In genomic region chr3:69426291-69426690, GRCh38 we compare ENCODE assay signal across 16 cellular contexts. TPM values are rescaled to one million over a fixed set of nuclear protein-coding genes. Genes with fewer than 3 reads are reported as not detected.
A peak's percentile ranks its signal among the peaks of the same experiment; 100 is the strongest.
DNase-seq lines count a peak whose midpoint lies in the region; ATAC-seq and TF ChIP-seq lines count a peak whose summit lies in the region.
"Had no signal": no experiment of that assay in that cellular context is flagged by ENCODE, and none has a peak within 500 bp of the region (broad histone marks: within the 10 kb centered on the region; RNA-seq: fewer than 3 reads in every experiment).

No MANE protein-coding gene starts in this region.

- H3K4me1 ChIP-seq in Loucy (ENCODE audit: insufficient read depth, low read length, poor library complexity, severe bottlenecking), result no peaks in the 10 kb centered on the region
- H3K4me1 ChIP-seq in hepatocyte (ENCODE audit: insufficient read depth), result no peaks in the 10 kb centered on the region
- H3K4me1 ChIP-seq in sigmoid colon, result no peaks in the 10 kb centered on the region

- TF ChIP-seq POLR2A in sigmoid colon (IDR thresholded peaks at IDR 0.05), result no peak

- ATAC-seq in HG02840 (IDR thresholded peaks at IDR 0.05; ENCODE audit: low FRiP score, unreplicated experiment), result no peak

- H3K9ac ChIP-seq in Loucy (ENCODE audit: low read depth, low read length, poor library complexity, severe bottlenecking), result no peak overlapping the region

- intact Hi-C loops in sigmoid colon (cut with DNase I), result no loop called here

- H3K27ac ChIP-seq in hepatocyte (peak overlapping the region; percentile 72), sigmoid colon (no peak overlapping the region)

- H4K20me1 ChIP-seq in Loucy (ENCODE audit: insufficient read depth, low read length, poor library complexity, severe bottlenecking) (no peaks in the 10 kb centered on the region), hepatocyte (ENCODE audit: insufficient read depth, poor library complexity, severe bottlenecking) (no peaks in the 10 kb centered on the region)

- H3K4me2 ChIP-seq in Loucy (ENCODE audit: low read depth, low read length, poor library complexity, severe bottlenecking) (no peak overlapping the region), hepatocyte (peak overlapping the region; percentile 26)

- in situ Hi-C loops in SK-MEL-5 (cut with HindIII; ENCODE audit: low pct_unique_long_range_greater_than_20kb, low sequenced_read_pairs), result no loop called here

- H3K4me3 ChIP-seq in Loucy (ENCODE audit: low read length, poor library complexity, severe bottlenecking), result no peak overlapping the region
- H3K4me3 ChIP-seq in hepatocyte, result no peak overlapping the region
- H3K4me3 ChIP-seq in sigmoid colon, result no peak overlapping the region

- no peaks in the 10 kb centered on the region for H3K9me3 ChIP-seq in Loucy (ENCODE audit: insufficient read depth, low read depth, low read length)
- no peaks in the 10 kb centered on the region for H3K9me3 ChIP-seq in hepatocyte (ENCODE audit: low read depth)
- H3K9me3 ChIP-seq in sigmoid colon, result no peaks in the 10 kb centered on the region

- H2AFZ ChIP-seq in Loucy (ENCODE audit: low read length) (peak overlapping the region; percentile 81), hepatocyte (no peak overlapping the region)

- H3K79me2 ChIP-seq in Loucy (ENCODE audit: insufficient read depth, low read length) (no peaks in the 10 kb centered on the region), hepatocyte (no peaks in the 10 kb centered on the region)

- no peaks in the 10 kb centered on the region for H3K9me2 ChIP-seq in Loucy (replicated peaks; ENCODE audit: low read depth, low read length)
- H3K9me2 ChIP-seq in hepatocyte (replicated peaks; ENCODE audit: insufficient read depth), result no peaks in the 10 kb centered on the region

- DNase-seq in SK-MEL-5 (ENCODE audit: low read depth, low spot score) (peak; percentile 19), hepatocyte (ENCODE audit: low spot score) (peak; percentile 32), DMS 273 treated with DMSO at 0.1 percent for 48 hours (lab: John Stamatoyannopoulos, UW) (no peak), sigmoid colon (no peak)
- DNase-seq in activated CD4-positive, alpha-beta T cell treated with anti-CD3 and anti-CD28 coated beads for 1 hour, result no peak
- DNase-seq: ACHN; C1 segment of cervical spinal cord; CD8-positive, alpha-beta memory T cell; DMS79; Kasumi-1; MM.1S; NCI-H1092 treated with DMSO at 0.1 percent for 48 hours; RPMI8226; SIG-M5 had no signal

- H3K36me3 ChIP-seq in Loucy (ENCODE audit: insufficient read depth, low read length) (no peaks in the 10 kb centered on the region), hepatocyte (replicated peaks; ENCODE audit: insufficient read depth, low read depth) (no peaks in the 10 kb centered on the region), sigmoid colon (no peaks in the 10 kb centered on the region)

- no peaks in the 10 kb centered on the region for H3K27me3 ChIP-seq in Loucy (ENCODE audit: insufficient read depth, low read length, poor library complexity, severe bottlenecking)
- no peaks in the 10 kb centered on the region for H3K27me3 ChIP-seq in hepatocyte
- H3K27me3 ChIP-seq in sigmoid colon, result no peaks in the 10 kb centered on the region

- no peak for TF ChIP-seq CTCF in Loucy (conservative IDR thresholded peaks at IDR 0.05; ENCODE audit: low read length)
- TF ChIP-seq CTCF in hepatocyte (IDR thresholded peaks at IDR 0.05; ENCODE audit: poor library complexity), result no peak
- no peak for TF ChIP-seq CTCF in sigmoid colon (IDR thresholded peaks at IDR 0.05)

- WGBS in hepatocyte (ENCODE audit: low lambda C conversion rate, missing lambda C conversion rate), result 47% methylated on average over 5 of the region's 5 CpGs
- 69 to 76% methylated on average over 5 of the region's 5 CpGs for WGBS in sigmoid colon, 2 donors

- TF ChIP-seq EP300 in sigmoid colon (IDR thresholded peaks at IDR 0.05), result no peak

- H3F3A ChIP-seq in Loucy (ENCODE audit: low read depth), result no peaks in the 10 kb centered on the region

RNA-seq across cellular contexts. Expression of gene FRMD4B, which starts 40.4 kb away (rescaled TPM):
- 31.4 and 36.7 TPM in 2 replicates for total RNA-seq in SK-MEL-5 (2014; rRNA removed; shearing (Covaris generic))
- 23.8 and 23.9 TPM in 2 replicates for polyA plus RNA-seq in SK-MEL-5 (2015; cell fraction: cytosol; rRNA removed)
- 26.2 and 34.6 TPM in 2 replicates for polyA plus RNA-seq in SK-MEL-5 (2015; cell fraction: nucleus; rRNA removed)
- total RNA-seq in hepatocyte (20.7 and 28.1 TPM in 2 replicates), sigmoid colon (10 to 100 TPM; 11.5 to 16.6 (median 14.3) TPM)
- polyA plus RNA-seq in hepatocyte (10.8 and 12.1 TPM in 2 replicates), sigmoid colon (10 to 100 TPM in 2 of 3 donors, 1 to 10 TPM in 1; 8.2 to 21.5 (median 13.2) TPM)

Comparison
In these comparisons a context has a peak if more than half of its experiments do, and no peak if none do; other contexts are left out.
1. DNase-seq: peak in SK-MEL-5 (single experiment) and hepatocyte (single experiment); none in activated CD4-positive, alpha-beta T cell treated with anti-CD3 and anti-CD28 coated beads for 1 hour (single experiment), DMS 273 treated with DMSO at 0.1 percent for 48 hours (single experiment) and sigmoid colon (single experiment).